ENCODE assay signal across 16 cellular contexts in genomic region chr19:34181111-34181864, GRCh38. TPM values are rescaled to one million over a fixed set of nuclear protein-coding genes. Genes with fewer than 3 reads are reported as not detected.
A peak's percentile ranks its signal among the peaks of the same experiment; 100 is the strongest.
DNase-seq lines count a peak whose midpoint lies in the region; ATAC-seq, FAIRE-seq and TF ChIP-seq lines count a peak whose summit lies in the region.
"Had no signal": no experiment of that assay in that cellular context is flagged by ENCODE, and none has a peak within 500 bp of the region (broad histone marks: within the 10 kb centered on the region; RNA-seq: fewer than 3 reads in every experiment).

No MANE protein-coding gene starts in this region.

- H3K9me3 Mint-ChIP-seq in activated CD8-positive, alpha-beta T cell treated with anti-CD3 and anti-CD28 coated beads, Interleukin-2, amount 10 ng/mL, durations not matched to agents 7 days and 5 days (ENCODE audit: insufficient read depth) = no peaks in the 10 kb centered on the region
- H3K9me3 Mint-ChIP-seq: activated T-helper 1 cell treated with anti-CD3 and anti-CD28 coated beads, Interleukin-12 subunit alpha, Interleukin-12 subunit beta, Interleukin-2, Interleukin-4 antibody, amounts not matched to agents 30 ng/mL and 10 ng/mL and 1 ng/mL, durations not matched to agents 14 hours and 24 hours and 36 hours had no signal

- H3K27ac Mint-ChIP-seq in activated CD8-positive, alpha-beta T cell treated with anti-CD3 and anti-CD28 coated beads, Interleukin-2, amount 10 ng/mL, durations not matched to agents 7 days and 5 days = peak overlapping the region; percentile 26
- H3K27ac Mint-ChIP-seq: activated T-helper 1 cell treated with anti-CD3 and anti-CD28 coated beads, Interleukin-12 subunit alpha, Interleukin-12 subunit beta, Interleukin-2, Interleukin-4 antibody, amounts not matched to agents 30 ng/mL and 10 ng/mL and 1 ng/mL, durations not matched to agents 14 hours and 24 hours and 36 hours had no signal

- no peak for TF ChIP-seq CTCF in testis (IDR thresholded peaks at IDR 0.05)

- intact Hi-C loops in left colon (cut with DNase I, micrococcal nuclease) (no loop called here), testis (cut with DNase I; ENCODE audit: low total_unique reads) (no loop called here)

- H3K4me3 ChIP-seq in testis = no peak overlapping the region

- peak; percentile 11 for FAIRE-seq in H54 (lab: Jason Lieb, UNC)
- FAIRE-seq: H1, TTC549 had no signal

- H3K4me3 Mint-ChIP-seq in activated CD8-positive, alpha-beta T cell treated with anti-CD3 and anti-CD28 coated beads, Interleukin-2, amount 10 ng/mL, durations not matched to agents 7 days and 5 days = no peak overlapping the region
- H3K4me3 Mint-ChIP-seq: activated T-helper 1 cell treated with anti-CD3 and anti-CD28 coated beads, Interleukin-12 subunit alpha, Interleukin-12 subunit beta, Interleukin-2, Interleukin-4 antibody, amounts not matched to agents 30 ng/mL and 10 ng/mL and 1 ng/mL, durations not matched to agents 14 hours and 24 hours and 36 hours had no signal

- no peaks in the 10 kb centered on the region for H3K9me3 ChIP-seq in testis

- H3K36me3 ChIP-seq in testis (ENCODE audit: low read depth, missing control alignments) = no peaks in the 10 kb centered on the region

- H3K27me3 ChIP-seq in testis = no peaks in the 10 kb centered on the region

- H3K27ac ChIP-seq in testis = no peak overlapping the region

- POLR2A ChIA-PET in activated CD8-positive, alpha-beta T cell treated with anti-CD3 and anti-CD28 coated beads, Interleukin-2, amount 10 ng/mL, durations not matched to agents 7 days and 5 days (lab: Charles Lee) = no interaction called here

- ATAC-seq in activated CD8-positive, alpha-beta T cell treated with anti-CD3 and anti-CD28 coated beads, Interleukin-2, amount 10 ng/mL, durations not matched to agents 7 days and 5 days = no peak
- ATAC-seq in left colon (peak; percentile 17), HG02571 (IDR thresholded peaks at IDR 0.05; ENCODE audit: unreplicated experiment) (no peak), HG03025 (IDR thresholded peaks at IDR 0.05; ENCODE audit: low FRiP score, unreplicated experiment) (no peak), GM18907 (IDR thresholded peaks at IDR 0.05; ENCODE audit: unreplicated experiment) (no peak)

- no peaks in the 10 kb centered on the region for H3K27me3 Mint-ChIP-seq in activated CD8-positive, alpha-beta T cell treated with anti-CD3 and anti-CD28 coated beads, Interleukin-2, amount 10 ng/mL, durations not matched to agents 7 days and 5 days (ENCODE audit: low read depth)

- TF ChIP-seq POLR2A in H54 (IDR thresholded peaks at IDR 0.05; ENCODE audit: low read depth, low read length) (no peak), testis (IDR thresholded peaks at IDR 0.05) (no peak)

- CTCF ChIA-PET in activated CD8-positive, alpha-beta T cell treated with anti-CD3 and anti-CD28 coated beads, Interleukin-2, amount 10 ng/mL, durations not matched to agents 7 days and 5 days (lab: Charles Lee) = no interaction called here

- 68 to 81% methylated on average over 5 of the region's 5 CpGs for WGBS in testis, 2 donors

- peak; percentile 9 for DNase-seq in CD1c-positive myeloid dendritic cell (ENCODE audit: extremely low spot score)
- DNase-seq in H54 (ENCODE audit: insufficient read length, low spot score) = no peak
- DNase-seq in activated CD8-positive, alpha-beta T cell treated with anti-CD3 and anti-CD28 coated beads, Interleukin-2, amount 10 ng/mL, durations not matched to agents 7 days and 5 days = no peak
- DNase-seq in left colon = no peak
- no peak for DNase-seq in testis
- DNase-seq: COR-L47; cortex of kidney; foreskin fibroblast; NCI-H2029 treated with DMSO at 0.1 percent for 48 hours; stimulated activated naive CD4-positive, alpha-beta T cell treated with Interleukin-2 at 50 U/mL for 16 hours had no signal

- peaks cover 53% of the 10 kb centered on the region for H3K4me1 ChIP-seq in testis

- H3K4me1 Mint-ChIP-seq in activated CD8-positive, alpha-beta T cell treated with anti-CD3 and anti-CD28 coated beads, Interleukin-2, amount 10 ng/mL, durations not matched to agents 7 days and 5 days (ENCODE audit: low read depth) = peaks cover 68% of the 10 kb centered on the region

- H3K36me3 Mint-ChIP-seq in activated CD8-positive, alpha-beta T cell treated with anti-CD3 and anti-CD28 coated beads, Interleukin-2, amount 10 ng/mL, durations not matched to agents 7 days and 5 days (ENCODE audit: low read depth) = peaks cover 53% of the 10 kb centered on the region

RNA-seq across cellular contexts. Expression of gene LSM14A, which starts 9.0 kb away (rescaled TPM):
- 100 to 1,000 TPM; 133 to 139 TPM for total RNA-seq in activated CD8-positive, alpha-beta T cell treated with anti-CD3 and anti-CD28 coated beads, Interleukin-2, amount 10 ng/mL, durations not matched to agents 7 days and 5 days
- total RNA-seq in left colon = 10 to 100 TPM; 78.2 to 79.0 TPM
- total RNA-seq in testis = 100 to 1,000 TPM; 174 to 192 TPM
- 122 TPM for polyA plus RNA-seq in testis (ENCODE audit: insufficient read depth, low read depth, low replicate concordance)
